Comparison of ENCODE assay signal across 13 cellular contexts in the genomic region with DNA sequence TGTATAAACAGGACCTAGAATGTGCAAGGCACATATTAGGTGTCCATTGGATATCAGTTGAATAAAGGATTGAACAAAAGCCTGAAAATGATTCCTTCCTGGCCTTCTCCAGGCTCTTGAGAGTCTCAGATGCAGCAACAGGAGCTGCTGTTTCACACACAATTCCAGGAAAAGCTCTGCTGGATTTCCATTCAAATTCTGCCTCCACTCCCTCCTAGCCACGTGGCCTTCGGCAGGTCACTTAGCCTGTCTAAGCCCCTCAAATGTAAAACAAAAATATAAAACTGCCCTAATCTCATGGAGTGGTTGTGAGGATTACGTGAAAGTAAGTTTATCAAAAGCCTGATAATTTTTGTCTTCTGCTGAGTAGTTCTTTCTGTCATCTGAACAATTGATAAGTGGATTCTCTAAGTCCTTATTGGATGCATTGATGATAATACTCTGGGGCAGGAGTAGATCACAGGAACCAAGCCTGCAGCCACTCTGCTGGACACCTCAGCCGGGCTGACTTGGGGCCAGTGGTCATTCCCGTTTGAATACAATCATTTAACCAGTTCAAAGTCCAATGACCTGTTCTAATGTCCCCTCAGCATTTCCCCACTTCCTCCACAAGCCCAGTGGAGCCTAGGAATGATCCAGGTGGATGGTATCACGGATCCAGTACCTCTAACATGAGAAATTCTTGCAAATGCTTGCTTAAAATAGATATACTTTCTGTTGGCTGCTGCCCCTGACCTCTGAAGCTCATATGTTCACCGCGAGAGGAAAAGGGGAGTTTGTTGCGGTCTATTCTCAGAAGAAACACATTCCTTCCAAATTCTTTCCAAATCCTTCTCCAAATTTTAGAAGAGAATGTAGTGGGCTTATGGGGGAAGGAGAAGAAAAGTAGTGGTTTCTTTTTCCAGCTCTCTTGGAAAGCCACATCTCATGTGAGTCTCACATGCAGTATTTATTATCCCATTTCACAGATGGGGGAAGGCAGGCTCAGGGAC.
DNase-seq lines count a peak whose midpoint lies in the region; ATAC-seq lines count a peak whose summit lies in the region.
"Had no signal": no experiment of that assay in that cellular context is flagged by ENCODE, and none has a peak within 500 bp of the region (broad histone marks: within the 10 kb centered on the region; RNA-seq: fewer than 3 reads in every experiment).

No MANE protein-coding gene starts in this region.

- DNase-seq in AG08395 (ENCODE audit: low spot score) (peak; percentile 52), HuH-7.5 (ENCODE audit: low spot score) (peak; percentile 35), dermis blood vessel endothelial cell (peak; percentile 56), left kidney (ENCODE audit: low read depth, low spot score) (peak; percentile 36), amygdala (lab: John Stamatoyannopoulos, UW) (no peak)
- DNase-seq in stimulated activated CD4-positive, alpha-beta T cell treated with anti-CD3 and anti-CD28 coated beads, Interleukin-2, amount 100 ng/mL, for 24 hours: no peak
- DNase-seq: H9, NCI-H1436 treated with DMSO at 0.1 percent for 48 hours, NCI-H2171 treated with DMSO at 0.1 percent for 48 hours, NCI-H446 treated with DMSO at 0.1 percent for 48 hours had no signal

- ATAC-seq in GM19328 (IDR thresholded peaks at IDR 0.05; ENCODE audit: unreplicated experiment) (no peak), HG03520 (IDR thresholded peaks at IDR 0.05; ENCODE audit: unreplicated experiment) (no peak)
- ATAC-seq: K562 had no signal

Comparison
In these comparisons a context has a peak if more than half of its experiments do, and no peak if none do; other contexts are left out.
1. DNase-seq: peak in AG08395 (single experiment), HuH-7.5 (single experiment), dermis blood vessel endothelial cell (single experiment) and left kidney (single experiment); none in amygdala (0 of 56) and stimulated activated CD4-positive, alpha-beta T cell treated with anti-CD3 and anti-CD28 coated beads, Interleukin-2, amount 100 ng/mL, for 24 hours (0 of 2).